ENCODE assay signal across 8 cellular contexts in genomic region chr14:69643430-69644200, GRCh38. TPM values are rescaled to one million over a fixed set of nuclear protein-coding genes. Genes with fewer than 3 reads are reported as not detected.
A peak's percentile ranks its signal among the peaks of the same experiment; 100 is the strongest.
DNase-seq lines count a peak whose midpoint lies in the region; ATAC-seq, FAIRE-seq and TF ChIP-seq lines count a peak whose summit lies in the region.

No MANE protein-coding gene starts in this region.

- peaks cover 62% of the 10 kb centered on the region for H3K36me3 Mint-ChIP-seq in activated naive CD8-positive, alpha-beta T cell treated with anti-CD3 and anti-CD28 coated beads for 36 hours

- 76% methylated on average over 5 of the region's 5 CpGs for WGBS in HepG2 (ENCODE audit: low lambda C conversion rate)

- no TSS peak for BruUV-seq in HepG2 (replicated peaks; lab: Mats Ljungman, UMichigan)

- no peaks in the 10 kb centered on the region for H3K27me3 Mint-ChIP-seq in activated naive CD8-positive, alpha-beta T cell treated with anti-CD3 and anti-CD28 coated beads for 36 hours

- H3K4me1 Mint-ChIP-seq in activated naive CD8-positive, alpha-beta T cell treated with anti-CD3 and anti-CD28 coated beads for 36 hours, result peaks cover 57% of the 10 kb centered on the region

- H4K20me1 ChIP-seq in HepG2 (ENCODE audit: insufficient read depth, low read length), result no peaks in the 10 kb centered on the region

- H3K27me3 ChIP-seq in HepG2 (ENCODE audit: control insufficient read depth in 1 of 2, insufficient read depth in 2 of 2, low read length in 2 of 2), result no peaks in the 10 kb centered on the region

- DNase-seq in activated gamma-delta T cell treated with Interleukin-2 at 50 U/mL for 16 hours (peak; percentile 50), activated gamma-delta T cell (lab: John Stamatoyannopoulos, UW) (no peak), RWPE1 (ENCODE audit: low spot score) (peak; percentile 95), HepG2 (ENCODE audit: low spot score) (peak; percentile 89), NCI-H524 (lab: John Stamatoyannopoulos, UW) (no peak)
- DNase-seq in activated naive CD8-positive, alpha-beta T cell treated with anti-CD3 and anti-CD28 coated beads for 36 hours, result peak; percentile 70
- DNase-seq in stimulated activated CD8-positive, alpha-beta memory T cell treated with anti-CD3 and anti-CD28 coated beads, Interleukin-15, amount 100 ng/mL, for 4 hours (ENCODE audit: low read depth in 2 of 2), result peak; percentile 47 to 61

- peaks cover 8% of the 10 kb centered on the region for H3K9me3 ChIP-seq in HepG2 (ENCODE audit: low read length)

- intact Hi-C loops in HepG2 (cut with micrococcal nuclease; ENCODE audit: unreplicated experiment), result no loop called here

- CTCF ChIA-PET in RWPE1 (lab: Yijun Ruan, JAX) (interaction anchor here (1.0 kb wide), 1 partner anchor 64 kb away, joined by 3 read pairs; no protein-coding TSS in a partner anchor), HepG2 (lab: Yijun Ruan, JAX; ENCODE audit: low intra/inter-chr PET ratio, low total read pairs) (no interaction called here)

- POLR2A ChIA-PET in RWPE1 (lab: Yijun Ruan, JAX; ENCODE audit: low non-redundant PET), result no interaction called here
- POLR2A ChIA-PET in HepG2 (lab: Yijun Ruan, JAX), result no interaction called here

- H3K79me2 ChIP-seq in HepG2 (ENCODE audit: insufficient read depth, low read length), result peaks cover 20% of the 10 kb centered on the region

- H3K36me3 ChIP-seq in HepG2 (replicated peaks in 1 of 2; ENCODE audit: control insufficient read depth in 1 of 2, insufficient read depth in 2 of 2, low read length in 2 of 2), result no peaks in the 10 kb centered on the region

- no peak overlapping the region for H2AFZ ChIP-seq in HepG2 (ENCODE audit: low read length)

- H3K4me3 Mint-ChIP-seq in activated naive CD8-positive, alpha-beta T cell treated with anti-CD3 and anti-CD28 coated beads for 36 hours, result no peak overlapping the region

- H3K4me3 ChIP-seq in HepG2 (replicated peaks in 1 of 3; ENCODE audit: insufficient read depth in 1 of 3, low read depth in 2 of 3, low read length in 3 of 3), result no peak overlapping the region

- FAIRE-seq in HepG2 (lab: Jason Lieb, UNC), result peak; percentile 91

- no peak for TF ChIP-seq RAD21 in HepG2 (CRISPR knock-in tag; IDR thresholded peaks at IDR 0.05)

- H3K4me2 ChIP-seq in HepG2 (ENCODE audit: low read depth, low read length), result no peak overlapping the region; the same call in 1 of the 2 replicates

- H3K9me3 Mint-ChIP-seq in activated naive CD8-positive, alpha-beta T cell treated with anti-CD3 and anti-CD28 coated beads for 36 hours, result peaks cover 25% of the 10 kb centered on the region

- no peak for TF ChIP-seq POLR2A in HepG2 (IDR thresholded peaks at IDR 0.05; ENCODE audit: insufficient read depth in 1 of 2, low read depth in 2 of 2, low read length in 2 of 2)

- ATAC-seq in HepG2 (peak; percentile 87), GM18519 (IDR thresholded peaks at IDR 0.05; ENCODE audit: low FRiP score, unreplicated experiment) (no peak)

- peak overlapping the region; percentile 80 for H3K27ac Mint-ChIP-seq in activated naive CD8-positive, alpha-beta T cell treated with anti-CD3 and anti-CD28 coated beads for 36 hours

- TF ChIP-seq CTCF in RWPE1 (conservative IDR thresholded peaks at IDR 0.05; ENCODE audit: low read depth) (no peak), HepG2 (CRISPR knock-in tag; IDR thresholded peaks at IDR 0.05) (no peak)

- no peak overlapping the region for H3K9ac ChIP-seq in HepG2 (ENCODE audit: insufficient read depth, low read depth, low read length)

- in situ Hi-C loops in HepG2 (cut with HindIII; ENCODE audit: extremely low pct_ligation_motif_present, low pct_unique_long_range_greater_than_20kb), result no loop called here

- TF ChIP-seq EP300 in HepG2 (IDR thresholded peaks at IDR 0.05; ENCODE audit: low read depth in 2 of 2, low read length in 2 of 2) (peak in 1 of 2 experiments; percentile 39; a peak in 1 of 4 replicates), HepG2 (CRISPR knock-in tag; IDR thresholded peaks at IDR 0.05; ENCODE audit: borderline replicate concordance) (no peak)

- H3K4me1 ChIP-seq in HepG2 (ENCODE audit: insufficient read depth, low read length), result peaks cover 46% of the 10 kb centered on the region

- H3K27ac ChIP-seq in RWPE1 (no peak overlapping the region), HepG2 (ENCODE audit: extremely low read length, insufficient read depth, low read length) (no peak overlapping the region)

TF ChIP-seq in HepG2, 621 proteins besides CTCF, POLR2A, EP300 and RAD21 (continues in another document):
- TF ChIP-seq ZNF841 (CRISPR knock-in tag; IDR thresholded peaks at IDR 0.05; ENCODE audit: borderline replicate concordance) (no peak), PLRG1 (conservative IDR thresholded peaks at IDR 0.05) (no peak), ELF1 (CRISPR knock-in tag; IDR thresholded peaks at IDR 0.05) (0 out of 2 replicates have a peak, but pooled peaks have one; percentile 11), YY1 (IDR thresholded peaks at IDR 0.05; ENCODE audit: insufficient read depth, insufficient replicate concordance, low read depth, low read length) (peak; percentile 15), MIXL1 (CRISPR knock-in tag; IDR thresholded peaks at IDR 0.05) (peak; percentile 50; the same call in 1 of the 2 replicates), KAT8 (CRISPR knock-in tag; IDR thresholded peaks at IDR 0.05) (peak; percentile 46; the same call in 1 of the 2 replicates), SOX5 (CRISPR knock-in tag; IDR thresholded peaks at IDR 0.05; ENCODE audit: borderline replicate concordance) (peak; percentile 59; the same call in 1 of the 2 replicates), PAXIP1 (CRISPR knock-in tag; conservative IDR thresholded peaks at IDR 0.05) (peak; percentile 45; the same call in 1 of the 2 replicates), ZNF263 (CRISPR knock-in tag; IDR thresholded peaks at IDR 0.05) (no peak)

RNA-seq across cellular contexts. Expression of gene SUSD6, which starts 32.2 kb away (rescaled TPM):
- total RNA-seq in activated naive CD8-positive, alpha-beta T cell treated with anti-CD3 and anti-CD28 coated beads for 36 hours, result 10 to 100 TPM; 26.3 TPM
- 4.8 and 7.2 TPM in 2 replicates for total RNA-seq in HepG2 (2016; rRNA removed; fragmentation: Illumina TruSeq; extraction: Trizol)
- 0.53 and 0.71 TPM in 2 replicates for total RNA-seq in HepG2 (2016; cell fraction: cytosol; rRNA removed; fragmentation: Illumina TruSeq; extraction: Trizol; ENCODE audit: low read depth)
- total RNA-seq in HepG2 (2016; cell fraction: insoluble cytoplasmic fraction; rRNA removed; fragmentation: Illumina TruSeq; extraction: Trizol), result 3.7 and 7.0 TPM in 2 replicates
- 2.4 and 2.6 TPM in 2 replicates for total RNA-seq in HepG2 (2016; cell fraction: membrane; rRNA removed; fragmentation: Illumina TruSeq; extraction: Trizol)
- 11.6 and 12.8 TPM in 2 replicates for total RNA-seq in HepG2 (2016; cell fraction: nucleus; rRNA removed; fragmentation: Illumina TruSeq; extraction: Trizol)
- polyA plus RNA-seq in HepG2 (2011; rRNA removed), result 7.4 and 9.4 TPM in 2 replicates
- 3.9 and 4.6 TPM in 2 replicates for polyA plus RNA-seq in HepG2 (2011; cell fraction: cytosol; rRNA removed)
- 17.5 and 19.4 TPM in 2 replicates for polyA plus RNA-seq in HepG2 (2011; cell fraction: nucleus; rRNA removed)
- polyA plus RNA-seq in HepG2 (2012), result 5.8 and 6.9 TPM in 2 replicates
- 0.43 and 0.46 TPM in 2 replicates for polyA plus RNA-seq in HepG2 (2016; cell fraction: cytosol; fragmentation: Illumina TruSeq; extraction: Trizol; ENCODE audit: low read depth)
- 3.1 and 3.3 TPM in 2 replicates for polyA plus RNA-seq in HepG2 (2016; cell fraction: insoluble cytoplasmic fraction; fragmentation: Illumina TruSeq; extraction: Trizol; ENCODE audit: low read depth)
- polyA plus RNA-seq in HepG2 (2016; cell fraction: membrane; fragmentation: Illumina TruSeq; extraction: Trizol; ENCODE audit: low read depth), result 0.96 and 1.2 TPM in 2 replicates
- 14.7 and 15.5 TPM in 2 replicates for polyA plus RNA-seq in HepG2 (2016; cell fraction: nucleus; fragmentation: Illumina TruSeq; extraction: Trizol; ENCODE audit: insufficient read depth, low read depth)
- 7.6 and 16.1 TPM in 2 replicates for polyA minus RNA-seq in HepG2 (2011; rRNA and poly(A)+ RNA removed; ENCODE audit: low replicate concordance)
- 5.3 and 6.9 TPM in 2 replicates for polyA minus RNA-seq in HepG2 (2011; cell fraction: cytosol; rRNA and poly(A)+ RNA removed)
- polyA minus RNA-seq in HepG2 (2011; cell fraction: nucleus; rRNA and poly(A)+ RNA removed), result 12.5 and 13.1 TPM in 2 replicates

Comparison
In these comparisons a context has a peak if more than half of its experiments do, and no peak if none do; other contexts are left out.
1. DNase-seq: peak in activated gamma-delta T cell treated with Interleukin-2 at 50 U/mL for 16 hours (single experiment), RWPE1 (single experiment), activated naive CD8-positive, alpha-beta T cell treated with anti-CD3 and anti-CD28 coated beads for 36 hours (single experiment), HepG2 (single experiment) and stimulated activated CD8-positive, alpha-beta memory T cell treated with anti-CD3 and anti-CD28 coated beads, Interleukin-15, amount 100 ng/mL, for 4 hours (2 of 2); none in activated gamma-delta T cell (single experiment) and NCI-H524 (0 of 2).